ENCODE assay signal across 34 cellular contexts in genomic region chr12:103312742-103313354, GRCh38.
"Had no signal": no experiment of that assay in that cellular context is flagged by ENCODE, and none has a peak within 500 bp of the region (broad histone marks: within the 10 kb centered on the region; RNA-seq: fewer than 3 reads in every experiment).

No MANE protein-coding gene starts in this region.

- DNase-seq: Karpas-422, NCI-H1048, NCI-H1092 treated with DMSO at 0.1 percent for 48 hours, NCI-H1105 treated with DMSO at 0.1 percent for 48 hours, NCI-H1417, NCI-H1436, NCI-H146, NCI-H1694, NCI-H187, NCI-H1930, NCI-H2029 treated with DMSO at 0.1 percent for 48 hours, NCI-H2081 treated with DMSO at 0.1 percent for 48 hours, NCI-H2107, NCI-H2171, NCI-H226, NCI-H446 treated with DMSO at 0.1 percent for 48 hours, NCI-H510A, NCI-H524, NCI-H526, NCI-H69, NCI-H748 treated with DMSO at 0.1 percent for 48 hours, NCI-H82, OCI-M1, PC-3, Peyer's patch, SHP77, SIG-M5, SJCRH30, T-cell had no signal

- H3K27me3 ChIP-seq: Peyer's patch, SJCRH30 had no signal

- H3K9ac ChIP-seq: KMS-11 had no signal

- H3K27ac ChIP-seq: KMS-11, Peyer's patch, RWPE1, SJCRH30, SK-N-MC had no signal

- H3K4me3 Mint-ChIP-seq: T-cell had no signal

- H3K9me3 ChIP-seq: Peyer's patch, SJCRH30 had no signal

- H3K4me3 ChIP-seq: Peyer's patch, SJCRH30, SK-N-MC had no signal

- H3K4me1 ChIP-seq: Peyer's patch, SJCRH30 had no signal

- H3K36me3 ChIP-seq: Peyer's patch, SJCRH30 had no signal

- H3K27ac Mint-ChIP-seq: T-cell had no signal

- ATAC-seq: PC-3, Right ventricle myocardium inferior, SK-N-SH treated with all-trans-retinoic acid at 6 μM for 48 hours, T-cell had no signal

- H3K4me2 ChIP-seq: KMS-11 had no signal

- H3K4me1 Mint-ChIP-seq: T-cell had no signal
